In genomic region chr14:61186793-61187641, GRCh38 we compare ENCODE assay signal across 23 cellular contexts.
DNase-seq lines count a peak whose midpoint lies in the region; ATAC-seq and TF ChIP-seq lines count a peak whose summit lies in the region.
"Had no signal": no experiment of that assay in that cellular context is flagged by ENCODE, and none has a peak within 500 bp of the region (broad histone marks: within the 10 kb centered on the region; RNA-seq: fewer than 3 reads in every experiment).

No MANE protein-coding gene starts in this region.

- H3K36me3 ChIP-seq in IMR-90 (ENCODE audit: control insufficient read depth, insufficient read depth, low read length) (no peaks in the 10 kb centered on the region), mesenchymal stem cell (ENCODE audit: control insufficient read depth in 1 of 2, insufficient read depth in 2 of 2, low read depth in 1 of 2, low read length in 2 of 2) (no peaks in the 10 kb centered on the region), subcutaneous abdominal adipose tissue (ENCODE audit: control insufficient read depth in 5 of 5, insufficient read depth in 5 of 5, low read length in 5 of 5) (no peaks in the 10 kb centered on the region)
- H3K36me3 ChIP-seq: HAP-1, lower lobe of right lung, ovary, sigmoid colon, transverse colon had no signal

- H3K4me3 ChIP-seq in IMR-90 (ENCODE audit: insufficient read depth, low read depth, low read length), result no peak overlapping the region
- H3K4me3 ChIP-seq in mesenchymal stem cell (ENCODE audit: insufficient read depth in 1 of 2, low read depth in 1 of 2, low read length in 2 of 2), result no peak overlapping the region
- H3K4me3 ChIP-seq in subcutaneous abdominal adipose tissue (ENCODE audit: low read depth in 1 of 5, low read length in 5 of 5), result no peak overlapping the region
- H3K4me3 ChIP-seq: HAP-1, ovary, sigmoid colon, transverse colon had no signal

- H2BK20ac ChIP-seq in IMR-90 (ENCODE audit: low read depth, low read length), result peak overlapping the region; percentile 85

- H3K23ac ChIP-seq in IMR-90 (ENCODE audit: low read depth, low read length), result no peak overlapping the region; the same call in 1 of the 2 replicates
- no peak overlapping the region for H3K23ac ChIP-seq in mesenchymal stem cell (ENCODE audit: low read length in 2 of 2)

- H3K9me3 ChIP-seq in IMR-90 (ENCODE audit: control insufficient read depth, insufficient read depth, low read length) (no peaks in the 10 kb centered on the region), mesenchymal stem cell (ENCODE audit: control insufficient read depth, low read length) (no peaks in the 10 kb centered on the region), subcutaneous abdominal adipose tissue (ENCODE audit: control insufficient read depth in 5 of 5, low read length in 5 of 5) (no peaks in the 10 kb centered on the region)
- no peaks in the 10 kb centered on the region for H3K9me3 ChIP-seq in CD4-positive, alpha-beta T cell (ENCODE audit: control insufficient read depth, low read length)
- H3K9me3 ChIP-seq: HAP-1, lower lobe of right lung, ovary, sigmoid colon, transverse colon had no signal

- TF ChIP-seq RAD21 in IMR-90 (IDR thresholded peaks at IDR 0.05; ENCODE audit: low read length), result no peak

- H3K9me1 ChIP-seq in IMR-90 (ENCODE audit: insufficient read depth, low read length), result peaks cover 11% of the 10 kb centered on the region

- 0 out of 2 replicates have a peak overlapping the region, but pooled peaks have one; percentile 17 for H3K56ac ChIP-seq in IMR-90 (ENCODE audit: extremely low read depth, insufficient read depth, low read length)

- H3K9ac ChIP-seq in IMR-90 (ENCODE audit: low read depth, low read length), result peak overlapping the region; percentile 1; the same call in 1 of the 2 replicates
- no peak overlapping the region for H3K9ac ChIP-seq in mesenchymal stem cell (ENCODE audit: low read length)
- H3K9ac ChIP-seq in subcutaneous abdominal adipose tissue (ENCODE audit: low read length in 5 of 5), result peak overlapping the region in 1 of 5 donors; percentile 27

- peak overlapping the region; percentile 84 for H3K18ac ChIP-seq in IMR-90 (ENCODE audit: low read depth, low read length)
- peak overlapping the region; percentile 60 to 96 for H3K18ac ChIP-seq in mesenchymal stem cell (ENCODE audit: low read depth in 1 of 2, low read length in 2 of 2)

- peak overlapping the region; percentile 35 for H3K4me3 Mint-ChIP-seq in chondrocyte (ENCODE audit: unreplicated experiment)
- H3K4me3 Mint-ChIP-seq in CD4-positive, alpha-beta T cell, result no peak overlapping the region
- no peak overlapping the region for H3K4me3 Mint-ChIP-seq in activated T-cell treated with anti-CD3 and anti-CD28 coated beads, Interleukin-2, amount 50 U/mL, for 72 hours
- H3K4me3 Mint-ChIP-seq: activated T-cell treated with anti-CD3 and anti-CD28 coated beads, Interleukin-2, amount 50 U/mL, for 24 hours; CD8-positive, alpha-beta memory T cell; stimulated activated memory B cell treated with anti-CD40 and anti-IgM and Interleukin-4, amounts not matched to agents 10 μg/mL and 1 μg/mL and 100 μg/mL, for 72 hours had no signal

- no peaks in the 10 kb centered on the region for H3K27me3 Mint-ChIP-seq in chondrocyte (ENCODE audit: low read depth)
- peaks cover 66% of the 10 kb centered on the region for H3K27me3 Mint-ChIP-seq in CD4-positive, alpha-beta T cell
- H3K27me3 Mint-ChIP-seq in activated T-cell treated with anti-CD3 and anti-CD28 coated beads, Interleukin-2, amount 50 U/mL, for 72 hours (ENCODE audit: low read depth), result peaks cover 74% of the 10 kb centered on the region

- no peaks in the 10 kb centered on the region for H3K9me3 Mint-ChIP-seq in chondrocyte (ENCODE audit: low read depth)
- H3K9me3 Mint-ChIP-seq in CD4-positive, alpha-beta T cell, result no peaks in the 10 kb centered on the region
- H3K9me3 Mint-ChIP-seq in activated T-cell treated with anti-CD3 and anti-CD28 coated beads, Interleukin-2, amount 50 U/mL, for 72 hours, result no peaks in the 10 kb centered on the region
- H3K9me3 Mint-ChIP-seq: activated T-cell treated with anti-CD3 and anti-CD28 coated beads, Interleukin-2, amount 50 U/mL, for 24 hours; stimulated activated memory B cell treated with anti-CD40 and anti-IgM and Interleukin-4, amounts not matched to agents 10 μg/mL and 1 μg/mL and 100 μg/mL, for 72 hours had no signal

- H2BK5ac ChIP-seq in IMR-90 (ENCODE audit: low read depth, low read length, poor library complexity, severe bottlenecking) (no peak overlapping the region), mesenchymal stem cell (ENCODE audit: low read depth, low read length, poor library complexity, severe bottlenecking) (peak overlapping the region; percentile 69)

- POLR2A ChIA-PET in IMR-90 (lab: Charles Lee; ENCODE audit: unreplicated experiment), result no interaction called here
- POLR2A ChIA-PET in CD4-positive, alpha-beta T cell (lab: Charles Lee), result no interaction called here

- no peaks in the 10 kb centered on the region for H4K20me1 ChIP-seq in IMR-90 (ENCODE audit: insufficient read depth, low read length)

- H2BK12ac ChIP-seq in mesenchymal stem cell (ENCODE audit: low read length in 2 of 2), result peak overlapping the region; percentile 14 to 83

- H3K79me1 ChIP-seq in IMR-90 (ENCODE audit: low read depth in 1 of 2, low read length in 2 of 2) (no peaks in the 10 kb centered on the region), mesenchymal stem cell (replicated peaks; ENCODE audit: low read length, poor library complexity, severe bottlenecking) (no peaks in the 10 kb centered on the region)

- H2AK9ac ChIP-seq in IMR-90 (replicated peaks; ENCODE audit: low read depth, low read length, poor library complexity), result no peak overlapping the region

- in situ Hi-C loops in IMR-90 (cut with MboI; ENCODE audit: low sequenced_read_pairs), result no loop called here

- intact Hi-C loops in IMR-90 (cut with micrococcal nuclease), result loop anchor here (10.0 kb wide), 1 partner anchor 162 kb away; no protein-coding TSS in a partner anchor
- intact Hi-C loops in CD4-positive, alpha-beta T cell (cut with DNase I, micrococcal nuclease), result no loop called here

- CTCF ChIA-PET in IMR-90 (lab: Yijun Ruan, JAX), result no interaction called here
- CTCF ChIA-PET in CD4-positive, alpha-beta T cell (lab: Charles Lee), result no interaction called here

- H2BK15ac ChIP-seq in IMR-90 (ENCODE audit: low read depth, low read length) (peak overlapping the region; percentile 80; the same call in 1 of the 3 replicates), mesenchymal stem cell (ENCODE audit: low read depth, poor library complexity, severe bottlenecking) (no peak overlapping the region)

- H2BK120ac ChIP-seq in IMR-90 (ENCODE audit: low read depth, low read length), result peak overlapping the region; percentile 53
- no peak overlapping the region for H2BK120ac ChIP-seq in mesenchymal stem cell (ENCODE audit: low read depth, low read length)

- H3K4me1 ChIP-seq in IMR-90 (ENCODE audit: control insufficient read depth, insufficient read depth, low read length) (peaks cover 28% of the 10 kb centered on the region), mesenchymal stem cell (ENCODE audit: control insufficient read depth, insufficient read depth, low read depth, low read length) (peaks cover 19% of the 10 kb centered on the region), subcutaneous abdominal adipose tissue (ENCODE audit: control insufficient read depth in 5 of 5, insufficient read depth in 5 of 5, low read length in 5 of 5) (peaks cover 2 to 41% (median 20%) of the 10 kb centered on the region in 5 donors)
- H3K4me1 ChIP-seq: HAP-1, transverse colon had no signal

- dilution Hi-C loops in IMR-90 (cut with HindIII; ENCODE audit: low sequenced_read_pairs, unreplicated experiment), result no loop called here

- no peaks in the 10 kb centered on the region for H3K27me3 ChIP-seq in IMR-90 (ENCODE audit: control insufficient read depth, insufficient read depth, low read length)
- no peaks in the 10 kb centered on the region for H3K27me3 ChIP-seq in mesenchymal stem cell (ENCODE audit: control insufficient read depth in 1 of 2, insufficient read depth in 1 of 2, low read length in 2 of 2)
- peaks cover 0 to 4% (median 0%) of the 10 kb centered on the region in 5 donors for H3K27me3 ChIP-seq in subcutaneous abdominal adipose tissue (ENCODE audit: control insufficient read depth in 5 of 5, insufficient read depth in 4 of 5, low read length in 5 of 5)
- peaks cover 27% of the 10 kb centered on the region for H3K27me3 ChIP-seq in CD4-positive, alpha-beta T cell (ENCODE audit: control insufficient read depth, insufficient read depth, low read length)
- H3K27me3 ChIP-seq: ovary, sigmoid colon had no signal

- H2AK5ac ChIP-seq in IMR-90 (ENCODE audit: low read depth, low read length) (peak overlapping the region; percentile 87; the same call in 1 of the 2 replicates), mesenchymal stem cell (ENCODE audit: low read length, severe bottlenecking) (peak overlapping the region; percentile 65)

- H3K4me1 Mint-ChIP-seq in chondrocyte (ENCODE audit: low read depth), result peaks cover 88% of the 10 kb centered on the region
- peaks cover 15% of the 10 kb centered on the region for H3K4me1 Mint-ChIP-seq in CD4-positive, alpha-beta T cell (ENCODE audit: low read depth)
- peaks cover 35% of the 10 kb centered on the region for H3K4me1 Mint-ChIP-seq in activated T-cell treated with anti-CD3 and anti-CD28 coated beads, Interleukin-2, amount 50 U/mL, for 72 hours (ENCODE audit: low read depth)

- H3K4ac ChIP-seq in IMR-90 (ENCODE audit: low read depth, low read length) (peak overlapping the region; percentile 62), mesenchymal stem cell (ENCODE audit: low read depth in 1 of 2, low read length in 2 of 2) (peak overlapping the region in 1 of 2 experiments; percentile 87)

- H4K8ac ChIP-seq in IMR-90 (ENCODE audit: low read depth in 2 of 2, low read length in 2 of 2) (peak overlapping the region; percentile 59 to 67; a peak in 3 of 4 replicates), mesenchymal stem cell (ENCODE audit: low read length) (peak overlapping the region; percentile 36)

- H2AFZ ChIP-seq in IMR-90 (replicated peaks; ENCODE audit: low read length, poor library complexity), result no peak overlapping the region
- no peak overlapping the region for H2AFZ ChIP-seq in mesenchymal stem cell (ENCODE audit: low read depth, low read length)

- 93% methylated on average over 3 of the region's 9 CpGs; no CpG with 5 or more reads in 1 of the 2 experiments for WGBS in IMR-90 (ENCODE audit: extremely low coverage in 2 of 2, insufficient read length in 1 of 2), 2 experiments
- WGBS in mesenchymal stem cell, result 79% methylated on average over 7 of the region's 9 CpGs

- no peak for ATAC-seq in IMR-90 (ENCODE audit: low read depth)
- ATAC-seq in CD4-positive, alpha-beta T cell (ENCODE audit: poor library complexity), result no peak
- ATAC-seq in HG03521 (IDR thresholded peaks at IDR 0.05; ENCODE audit: unreplicated experiment), result no peak
- ATAC-seq in activated T-cell treated with anti-CD3 and anti-CD28 coated beads, Interleukin-2, amount 50 U/mL, for 72 hours (replicated peaks in 1 of 2), result no peak
- ATAC-seq: lower lobe of right lung; stimulated activated memory B cell treated with anti-CD40 and anti-IgM and Interleukin-4, amounts not matched to agents 10 μg/mL and 1 μg/mL and 100 μg/mL, for 72 hours had no signal

- no peaks in the 10 kb centered on the region for H3K36me3 Mint-ChIP-seq in chondrocyte (ENCODE audit: low read depth)
- no peaks in the 10 kb centered on the region for H3K36me3 Mint-ChIP-seq in CD4-positive, alpha-beta T cell (ENCODE audit: low read depth)
- H3K36me3 Mint-ChIP-seq in activated T-cell treated with anti-CD3 and anti-CD28 coated beads, Interleukin-2, amount 50 U/mL, for 72 hours (ENCODE audit: insufficient read depth in 2 of 2), result no peaks in the 10 kb centered on the region
- H3K36me3 Mint-ChIP-seq: CD8-positive, alpha-beta memory T cell; stimulated activated memory B cell treated with anti-CD40 and anti-IgM and Interleukin-4, amounts not matched to agents 10 μg/mL and 1 μg/mL and 100 μg/mL, for 72 hours had no signal

- H3K14ac ChIP-seq in IMR-90 (replicated peaks; ENCODE audit: low read depth, low read length) (peak overlapping the region; percentile 20; the same call in 1 of the 2 replicates), mesenchymal stem cell (ENCODE audit: low read length in 2 of 2) (no peak overlapping the region)

- H3K27ac ChIP-seq in IMR-90 (ENCODE audit: insufficient read depth, low read length) (peak overlapping the region; percentile 53), mesenchymal stem cell (ENCODE audit: low read length, poor library complexity, severe bottlenecking) (peak overlapping the region; percentile 89), subcutaneous abdominal adipose tissue (ENCODE audit: low read depth, low read length) (peak overlapping the region; percentile 44)
- H3K27ac ChIP-seq in CD4-positive, alpha-beta T cell (ENCODE audit: low read depth, low read length), result no peak overlapping the region
- H3K27ac ChIP-seq: lower lobe of right lung, ovary, sigmoid colon, transverse colon had no signal

- H3K27ac Mint-ChIP-seq in chondrocyte (ENCODE audit: unreplicated experiment), result peak overlapping the region; percentile 79
- H3K27ac Mint-ChIP-seq in CD4-positive, alpha-beta T cell, result no peak overlapping the region
- no peak overlapping the region for H3K27ac Mint-ChIP-seq in activated T-cell treated with anti-CD3 and anti-CD28 coated beads, Interleukin-2, amount 50 U/mL, for 72 hours
- H3K27ac Mint-ChIP-seq: activated T-cell treated with anti-CD3 and anti-CD28 coated beads, Interleukin-2, amount 50 U/mL, for 24 hours; CD8-positive, alpha-beta memory T cell; stimulated activated memory B cell treated with anti-CD40 and anti-IgM and Interleukin-4, amounts not matched to agents 10 μg/mL and 1 μg/mL and 100 μg/mL, for 72 hours had no signal

- BruUV-seq in IMR-90 (replicated peaks; lab: Mats Ljungman, UMichigan), result no TSS peak

- peak overlapping the region; percentile 85 for H4K91ac ChIP-seq in IMR-90 (ENCODE audit: insufficient read depth, low read depth, low read length)
- H4K91ac ChIP-seq in mesenchymal stem cell (ENCODE audit: low read length), result peak overlapping the region; percentile 31

- H3K4me2 ChIP-seq in IMR-90 (ENCODE audit: low read depth, low read length) (no peak overlapping the region), mesenchymal stem cell (ENCODE audit: low read length, poor library complexity, severe bottlenecking) (no peak overlapping the region)

- DNase-seq in IMR-90 (no peak), chondrocyte (ENCODE audit: low spot score) (no peak), mesenchymal stem cell (no peak), cerebellum (ENCODE audit: low spot score) (no peak)
- no peak for DNase-seq in CD4-positive, alpha-beta T cell
- DNase-seq in activated T-cell treated with anti-CD3 and anti-CD28 coated beads, Interleukin-2, amount 50 U/mL, for 72 hours, result no peak
- DNase-seq: activated naive CD4-positive, alpha-beta T cell treated with Interleukin-2 at 50 U/mL for 16 hours; activated T-cell treated with anti-CD3 and anti-CD28 coated beads, Interleukin-2, amount 50 U/mL, for 24 hours; CD8-positive, alpha-beta memory T cell; cerebellar nuclear complex; effector memory CD4-positive, alpha-beta T cell; lower lobe of right lung; NCI-H1105 treated with DMSO at 0.1 percent for 48 hours; NCI-H510A; sigmoid colon; stimulated activated CD4-positive, alpha-beta T cell treated with anti-CD3 and anti-CD28 coated beads, Interleukin-1b, Interleukin-23, amount 100 ng/mL, for 48 hours; T-helper 9 cell; transverse colon had no signal

- TF ChIP-seq POLR2A in IMR-90 (IDR thresholded peaks at IDR 0.05; ENCODE audit: low read depth, low read length), result no peak

- peak overlapping the region; percentile 43; the same call in 1 of the 2 replicates for H4K5ac ChIP-seq in IMR-90 (ENCODE audit: low read depth, low read length)

- TF ChIP-seq CTCF in IMR-90 (conservative IDR thresholded peaks at IDR 0.05; ENCODE audit: low read depth, low read length) (no peak), chondrocyte (IDR thresholded peaks at IDR 0.05) (no peak)
- no peak for TF ChIP-seq CTCF in CD4-positive, alpha-beta T cell (IDR thresholded peaks at IDR 0.05)
